In genomic region chr14:21672116-21672515, GRCh38 we compare ENCODE assay signal across 19 cellular contexts. TPM values are rescaled to one million over a fixed set of nuclear protein-coding genes. Genes with fewer than 3 reads are reported as not detected.
"Had no signal": no experiment of that assay in that cellular context is flagged by ENCODE, and none has a peak within 500 bp of the region (broad histone marks: within the 10 kb centered on the region; RNA-seq: fewer than 3 reads in every experiment).

No MANE protein-coding gene starts in this region.

- H3K36me3 ChIP-seq: transverse colon had no signal

- DNase-seq: activated CD4-positive, alpha-beta T cell treated with anti-CD3 and anti-CD28 coated beads, Interleukin-2, amount 50 U/mL, for 4 hours; activated CD4-positive, CD25-positive, alpha-beta regulatory T cell treated with anti-CD3 and anti-CD28 coated beads, Interleukin-2, amount 50 U/mL, for 72 hours; activated naive CD4-positive, alpha-beta T cell; activated naive CD8-positive, alpha-beta T cell treated with anti-CD3 and anti-CD28 coated beads, Interleukin-2, amount 10 ng/mL, durations not matched to agents 7 days and 5 days; activated T-cell treated with anti-CD3 and anti-CD28 coated beads for 4 hours; aorta; kidney glomerular epithelial cell; left ventricle myocardium superior; mesendoderm; natural killer cell; retina; stimulated activated CD4-positive, alpha-beta T cell treated with anti-CD3 and anti-CD28 coated beads, Interleukin-15, amount 100 ng/mL, for 24 hours; stimulated activated CD4-positive, alpha-beta T cell treated with anti-CD3 and anti-CD28 coated beads, Interleukin-4, amount 100 ng/mL, for 1 hour; stimulated activated naive CD4-positive, alpha-beta T cell treated with Interleukin-2 at 50 U/mL for 16 hours; substantia nigra; transverse colon had no signal

- H3K27ac ChIP-seq: transverse colon had no signal

- H3K9me3 ChIP-seq: transverse colon had no signal

- H3K27me3 ChIP-seq: transverse colon had no signal

- H3K4me3 ChIP-seq: transverse colon had no signal

- H3K4me1 ChIP-seq: transverse colon had no signal

RNA-seq across cellular contexts. Expression of gene OR4E1, which starts 1.5 kb away (rescaled TPM):
- total RNA-seq: aorta, left ventricle myocardium superior, natural killer cell, skeletal muscle tissue, transverse colon had no signal
- polyA plus RNA-seq: aorta, esophagus had no signal

RNA-seq across cellular contexts. Expression of gene OR4E2, which starts 18.5 kb away (rescaled TPM):
- total RNA-seq: activated naive CD8-positive, alpha-beta T cell treated with anti-CD3 and anti-CD28 coated beads, Interleukin-2, amount 10 ng/mL, durations not matched to agents 7 days and 5 days; aorta; left ventricle myocardium superior; natural killer cell; skeletal muscle tissue; T-helper 1 cell treated with Interleukin-12 subunit alpha and Interleukin-12 subunit beta and Interleukin-4 antibody, amounts not matched to agents 30 ng/mL and 1 ng/mL, for 36 hours; transverse colon had no signal
- polyA plus RNA-seq: aorta, esophagus had no signal

RNA-seq across cellular contexts. Expression of gene OR10G2, which starts 37.4 kb away (rescaled TPM):
- total RNA-seq: activated naive CD8-positive, alpha-beta T cell treated with anti-CD3 and anti-CD28 coated beads, Interleukin-2, amount 10 ng/mL, durations not matched to agents 7 days and 5 days; aorta; left ventricle myocardium superior; natural killer cell; skeletal muscle tissue; T-helper 1 cell treated with Interleukin-12 subunit alpha and Interleukin-12 subunit beta and Interleukin-4 antibody, amounts not matched to agents 30 ng/mL and 1 ng/mL, for 36 hours; transverse colon had no signal
- polyA plus RNA-seq: aorta, esophagus had no signal
